In the genomic region with DNA sequence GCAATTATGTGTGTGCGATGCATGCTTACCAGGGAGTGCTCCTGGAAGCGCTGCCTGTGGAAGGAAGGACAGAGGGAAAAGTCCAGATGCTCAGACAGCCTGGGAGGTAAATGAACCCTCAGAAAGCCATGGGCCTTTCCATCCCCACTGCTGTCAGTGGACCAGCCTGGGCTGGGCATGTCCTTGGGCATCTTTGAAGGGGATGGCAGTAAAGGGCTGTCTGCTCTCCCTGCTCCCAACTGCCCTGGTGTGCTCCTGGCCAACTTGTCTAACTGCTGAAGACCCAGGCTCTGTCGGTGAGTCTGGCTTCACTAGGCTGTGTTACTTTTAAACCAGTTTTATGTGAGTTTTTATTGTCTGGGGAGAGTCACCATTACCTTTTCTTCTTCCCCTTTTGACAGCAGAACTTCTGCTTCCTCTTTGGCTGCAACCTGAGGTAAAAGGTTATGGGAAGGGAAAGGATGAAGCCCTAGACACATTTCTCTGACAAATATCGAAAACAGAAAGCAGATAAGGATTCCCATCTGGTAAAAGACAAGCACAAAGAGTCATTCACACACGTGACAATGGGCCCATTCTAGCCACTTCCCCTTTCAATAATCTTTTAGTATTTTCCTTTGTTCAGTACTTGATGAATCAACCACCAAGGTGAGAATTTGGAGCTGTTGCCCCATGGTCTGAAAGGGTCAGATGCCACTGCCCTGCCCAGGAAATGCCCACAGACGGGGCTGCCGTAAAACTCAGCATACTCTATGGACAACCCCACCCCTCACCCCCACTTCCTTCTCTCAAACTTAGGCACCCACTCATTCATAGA, we compare ENCODE assay signal across 8 cellular contexts. TPM values are rescaled to one million over a fixed set of nuclear protein-coding genes. Genes with fewer than 3 reads are reported as not detected.
A peak's percentile ranks its signal among the peaks of the same experiment; 100 is the strongest.
DNase-seq lines count a peak whose midpoint lies in the region; ATAC-seq and TF ChIP-seq lines count a peak whose summit lies in the region.

No MANE protein-coding gene starts in this region.

- H2AFZ ChIP-seq in OCI-LY1 (ENCODE audit: low read length): peak overlapping the region; percentile 59; the same call in 1 of the 2 replicates

- peaks cover 0 to 8% (median 0%) of the 10 kb centered on the region in 5 donors for H3K27me3 Mint-ChIP-seq in naive thymus-derived CD4-positive, alpha-beta T cell

- POLR2A ChIA-PET in naive thymus-derived CD4-positive, alpha-beta T cell (lab: Charles Lee): no interaction called here

- H3K4me2 ChIP-seq in OCI-LY1 (ENCODE audit: low read length): peak overlapping the region; percentile 2; the same call in 1 of the 2 replicates

- ATAC-seq in GM19025 (IDR thresholded peaks at IDR 0.05; ENCODE audit: low read depth, unreplicated experiment): peak; percentile 88
- peak; percentile 91 for ATAC-seq in HG02938 (IDR thresholded peaks at IDR 0.05; ENCODE audit: unreplicated experiment)
- ATAC-seq in naive thymus-derived CD4-positive, alpha-beta T cell: peak; percentile 68

- no peaks in the 10 kb centered on the region for H3K9me3 Mint-ChIP-seq in naive thymus-derived CD4-positive, alpha-beta T cell

- no peak overlapping the region for H3K9ac ChIP-seq in OCI-LY1 (ENCODE audit: low read length)

- peak overlapping the region in 1 of 10 donors; percentile 55 for H3K4me3 Mint-ChIP-seq in naive thymus-derived CD4-positive, alpha-beta T cell

- no peaks in the 10 kb centered on the region for H3K79me2 ChIP-seq in OCI-LY1 (ENCODE audit: insufficient read depth, low read length)

- H3K36me3 Mint-ChIP-seq in naive thymus-derived CD4-positive, alpha-beta T cell: no peaks in the 10 kb centered on the region

- H3K9me3 ChIP-seq in OCI-LY1 (ENCODE audit: low read length): no peaks in the 10 kb centered on the region
- no peaks in the 10 kb centered on the region for H3K9me3 ChIP-seq in naive thymus-derived CD4-positive, alpha-beta T cell (ENCODE audit: control insufficient read depth in 2 of 3, low read length in 3 of 3)

- no peak for TF ChIP-seq CTCF in OCI-LY1 (IDR thresholded peaks at IDR 0.05; ENCODE audit: low read length)

- H3K36me3 ChIP-seq in OCI-LY1 (ENCODE audit: insufficient read depth, low read length): no peaks in the 10 kb centered on the region
- no peaks in the 10 kb centered on the region for H3K36me3 ChIP-seq in naive thymus-derived CD4-positive, alpha-beta T cell (ENCODE audit: control insufficient read depth in 2 of 3, insufficient read depth in 3 of 3, low read length in 3 of 3)

- H3K27ac ChIP-seq in OCI-LY1 (ENCODE audit: low read depth, low read length, poor library complexity, severe bottlenecking): peak overlapping the region; percentile 25
- H3K27ac ChIP-seq in naive thymus-derived CD4-positive, alpha-beta T cell (ENCODE audit: low read depth, low read length): no peak overlapping the region

- no peaks in the 10 kb centered on the region for H3F3A ChIP-seq in OCI-LY1 (ENCODE audit: insufficient read depth, low read length)

- CTCF ChIA-PET in naive thymus-derived CD4-positive, alpha-beta T cell (lab: Charles Lee): interaction anchor here (0.6 kb wide), 1 partner anchor 352 kb away, joined by 3 read pairs; no protein-coding TSS in a partner anchor

- peaks cover 12% of the 10 kb centered on the region for H3K4me1 ChIP-seq in OCI-LY1 (ENCODE audit: insufficient read depth, low read length, severe bottlenecking)
- H3K4me1 ChIP-seq in naive thymus-derived CD4-positive, alpha-beta T cell (ENCODE audit: control insufficient read depth in 2 of 2, insufficient read depth in 2 of 2, low read length in 2 of 2): no peaks in the 10 kb centered on the region

- H3K27ac Mint-ChIP-seq in naive thymus-derived CD4-positive, alpha-beta T cell: peak overlapping the region in 2 of 9 donors; percentile 63 to 80

- intact Hi-C loops in naive thymus-derived CD4-positive, alpha-beta T cell (cut with micrococcal nuclease): loop anchor here in 1 of 2 donors (2.0 kb wide), 1 partner anchor 27 kb away; the partner anchor contains the start of gene PIK3AP1
- intact Hi-C loops in cardiac septum (cut with DNase I): loop anchor here (10.0 kb wide), 1 partner anchor 353 kb away; no protein-coding TSS in a partner anchor

- peaks cover 0 to 15% (median 6%) of the 10 kb centered on the region in 7 donors for H3K4me1 Mint-ChIP-seq in naive thymus-derived CD4-positive, alpha-beta T cell

- no peaks in the 10 kb centered on the region for H3K9me2 ChIP-seq in OCI-LY1 (ENCODE audit: low read depth, low read length)

- no peaks in the 10 kb centered on the region for H3K27me3 ChIP-seq in OCI-LY1 (ENCODE audit: insufficient read depth, low read length)
- H3K27me3 ChIP-seq in naive thymus-derived CD4-positive, alpha-beta T cell (ENCODE audit: control insufficient read depth in 2 of 2, insufficient read depth in 2 of 2, low read length in 2 of 2): no peaks in the 10 kb centered on the region

- no peak for DNase-seq in naive thymus-derived CD4-positive, alpha-beta T cell
- no peak for DNase-seq in NCI-H82 treated with DMSO at 0.1 percent for 48 hours (lab: John Stamatoyannopoulos, UW; ENCODE audit: unreplicated experiment)
- no peak for DNase-seq in NCI-H510A treated with DMSO at 0.1 percent for 48 hours (lab: John Stamatoyannopoulos, UW)
- DNase-seq in SHP77 treated with DMSO at 0.1 percent for 48 hours (lab: John Stamatoyannopoulos, UW): no peak
- no peak for DNase-seq in cardiac septum (ENCODE audit: low spot score)

- no peak overlapping the region for H3K4me3 ChIP-seq in OCI-LY1 (ENCODE audit: low read depth, low read length, poor library complexity, severe bottlenecking)
- no peak overlapping the region for H3K4me3 ChIP-seq in naive thymus-derived CD4-positive, alpha-beta T cell (ENCODE audit: low read length)

- no peaks in the 10 kb centered on the region for H4K20me1 ChIP-seq in OCI-LY1 (ENCODE audit: insufficient read depth, low read length)

RNA-seq across cellular contexts. Expression of gene PIK3AP1, which starts 27.6 kb away (rescaled TPM):
- 10 to 100 TPM in 1 of 5 experiments, 1 to 10 TPM in 4; 2.5 to 68.1 (median 6.9) TPM for total RNA-seq in naive thymus-derived CD4-positive, alpha-beta T cell
- under 1 TPM; 0.46 to 0.57 TPM for polyA plus RNA-seq in naive thymus-derived CD4-positive, alpha-beta T cell
- total RNA-seq in cardiac septum: 2.8 TPM
